29 cellular contexts compared by ENCODE assay signal in the genomic region with DNA sequence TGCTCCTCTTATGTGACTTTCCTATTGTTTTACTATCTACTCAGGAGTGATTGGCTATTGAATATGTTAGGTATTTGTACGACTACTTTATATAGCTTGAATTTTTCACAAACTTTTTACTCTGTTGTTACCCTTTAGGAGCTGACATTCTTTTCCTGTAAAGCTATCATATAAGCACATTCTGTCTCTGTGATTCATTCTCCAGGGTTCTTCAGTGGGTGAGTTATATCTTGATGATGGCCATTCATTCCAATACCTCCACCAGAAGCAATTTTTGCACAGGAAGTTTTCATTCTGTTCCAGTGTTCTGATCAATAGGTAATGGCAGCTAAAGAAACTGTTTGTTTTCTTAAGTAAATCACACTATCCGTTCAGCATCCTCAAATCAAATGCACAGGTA. TPM values are rescaled to one million over a fixed set of nuclear protein-coding genes. Genes with fewer than 3 reads are reported as not detected.
A peak's percentile ranks its signal among the peaks of the same experiment; 100 is the strongest.
DNase-seq lines count a peak whose midpoint lies in the region; ATAC-seq and TF ChIP-seq lines count a peak whose summit lies in the region.
"Had no signal": no experiment of that assay in that cellular context is flagged by ENCODE, and none has a peak within 500 bp of the region (broad histone marks: within the 10 kb centered on the region; RNA-seq: fewer than 3 reads in every experiment).

No MANE protein-coding gene starts in this region.

- no peak overlapping the region; the same call in 1 of the 2 replicates for H3K4ac ChIP-seq in IMR-90 (ENCODE audit: low read depth, low read length)

- no peak overlapping the region for H4K91ac ChIP-seq in IMR-90 (ENCODE audit: insufficient read depth, low read depth, low read length)

- dilution Hi-C loops in IMR-90 (cut with HindIII; ENCODE audit: low sequenced_read_pairs, unreplicated experiment), result no loop called here

- H3K27ac ChIP-seq in IMR-90 (ENCODE audit: insufficient read depth, low read length), result no peak overlapping the region
- H3K27ac ChIP-seq in brain microvascular endothelial cell, result peak overlapping the region; percentile 80
- H3K27ac ChIP-seq: BLaER1 treated with 17β-estradiol and CSF1 and Interleukin-3, amounts not matched to agents 10 nM and 100 nM; hepatocyte; left lung; suprapubic skin had no signal

- TF ChIP-seq RAD21 in IMR-90 (IDR thresholded peaks at IDR 0.05; ENCODE audit: low read length), result no peak

- in situ Hi-C loops in IMR-90 (cut with MboI; ENCODE audit: low sequenced_read_pairs) (no loop called here), brain microvascular endothelial cell (cut with HindIII; ENCODE audit: low pct_ligation_motif_present, low sequenced_read_pairs) (no loop called here), GM13976 (cut with MboI; ENCODE audit: low sequenced_read_pairs, unreplicated experiment) (no loop called here)

- H2BK5ac ChIP-seq in IMR-90 (ENCODE audit: low read depth, low read length, poor library complexity, severe bottlenecking), result peak overlapping the region; percentile 96

- H3K4me3 ChIP-seq in AG04449 (ENCODE audit: low read depth, low read length) (no peak overlapping the region), IMR-90 (ENCODE audit: insufficient read depth, low read depth, low read length) (no peak overlapping the region), brain microvascular endothelial cell (ENCODE audit: low read depth, low read length) (no peak overlapping the region)
- H3K4me3 ChIP-seq: BLaER1 treated with 17β-estradiol and CSF1 and Interleukin-3, amounts not matched to agents 10 nM and 100 nM; GM12878; hepatocyte; left lung; suprapubic skin had no signal

- peaks cover 12% of the 10 kb centered on the region for H3K9me1 ChIP-seq in IMR-90 (ENCODE audit: insufficient read depth, low read length)

- no peak overlapping the region for H2AFZ ChIP-seq in IMR-90 (replicated peaks; ENCODE audit: low read length, poor library complexity)
- H2AFZ ChIP-seq: hepatocyte had no signal

- POLR2A ChIA-PET in AG04449 (lab: Yijun Ruan, JAX) (interaction anchor here (2.4 kb wide), 1 partner anchor 76 kb away, joined by 10 read pairs; the partner anchor contains the start of genes GANC and TMEM87A), IMR-90 (lab: Charles Lee; ENCODE audit: unreplicated experiment) (no interaction called here)

- peak; percentile 84 for ATAC-seq in IMR-90 (ENCODE audit: low read depth)
- ATAC-seq: GM12878; HCT116; left lung; naive thymus-derived CD4-positive, alpha-beta T cell; Right ventricle myocardium inferior; stimulated activated memory B cell treated with anti-CD40 and anti-IgM and Interleukin-4, amounts not matched to agents 10 μg/mL and 1 μg/mL and 100 μg/mL, for 72 hours had no signal

- CTCF ChIA-PET in AG04449 (lab: Yijun Ruan, JAX), result interaction anchor here (0.6 to 2.0 kb wide), 2 partner anchors 35 to 1852 kb away, joined by 3 to 8 read pairs; no protein-coding TSS in a partner anchor
- CTCF ChIA-PET in IMR-90 (lab: Yijun Ruan, JAX), result no interaction called here

- H2AK5ac ChIP-seq in IMR-90 (ENCODE audit: low read depth, low read length), result no peak overlapping the region

- TF ChIP-seq CTCF in AG04449 (IDR thresholded peaks at IDR 0.05; ENCODE audit: insufficient read depth, low read length, missing control alignments) (no peak), IMR-90 (conservative IDR thresholded peaks at IDR 0.05; ENCODE audit: low read depth, low read length) (no peak), brain microvascular endothelial cell (IDR thresholded peaks at IDR 0.05; ENCODE audit: low read depth, low read length, missing control alignments) (no peak), GM13976 (IDR thresholded peaks at IDR 0.05; ENCODE audit: borderline replicate concordance, control extremely low read depth, extremely low read depth, insufficient read depth, missing control alignments) (no peak)

- no TSS peak for BruUV-seq in IMR-90 (replicated peaks; lab: Mats Ljungman, UMichigan)

- H2BK15ac ChIP-seq in IMR-90 (ENCODE audit: low read depth, low read length), result no peak overlapping the region

- intact Hi-C loops in IMR-90 (cut with micrococcal nuclease), result no loop called here

- H3K36me3 ChIP-seq in IMR-90 (ENCODE audit: control insufficient read depth, insufficient read depth, low read length) (peaks cover 4% of the 10 kb centered on the region; the same call in 1 of the 2 replicates), brain microvascular endothelial cell (replicated peaks) (no peaks in the 10 kb centered on the region)

- WGBS in IMR-90 (ENCODE audit: extremely low coverage in 2 of 2, insufficient read length in 1 of 2), 2 experiments, result no CpG with 5 or more reads among the region's 2 CpGs

- peak overlapping the region; percentile 44; the same call in 1 of the 2 replicates for H3K4me2 ChIP-seq in IMR-90 (ENCODE audit: low read depth, low read length)
- H3K4me2 ChIP-seq: BLaER1 treated with 17β-estradiol and CSF1 and Interleukin-3, amounts not matched to agents 10 nM and 100 nM; hepatocyte had no signal

- no peaks in the 10 kb centered on the region for H3K27me3 ChIP-seq in IMR-90 (ENCODE audit: control insufficient read depth, insufficient read depth, low read length)
- H3K27me3 ChIP-seq in brain microvascular endothelial cell (replicated peaks), result no peaks in the 10 kb centered on the region
- H3K27me3 ChIP-seq: BLaER1 treated with 17β-estradiol and CSF1 and Interleukin-3, amounts not matched to agents 10 nM and 100 nM; hepatocyte; left lung; suprapubic skin had no signal

- H2AK9ac ChIP-seq in IMR-90 (replicated peaks; ENCODE audit: low read depth, low read length, poor library complexity), result no peak overlapping the region

- no peak for TF ChIP-seq POLR2A in IMR-90 (IDR thresholded peaks at IDR 0.05; ENCODE audit: low read depth, low read length)

- no peak overlapping the region for H2BK20ac ChIP-seq in IMR-90 (ENCODE audit: low read depth, low read length)

- H4K20me1 ChIP-seq in IMR-90 (ENCODE audit: insufficient read depth, low read length), result no peaks in the 10 kb centered on the region
- H4K20me1 ChIP-seq: BLaER1 treated with 17β-estradiol and CSF1 and Interleukin-3, amounts not matched to agents 10 nM and 100 nM had no signal

- no peak overlapping the region for H3K23ac ChIP-seq in IMR-90 (ENCODE audit: low read depth, low read length)

- 0 out of 4 replicates have a peak, but pooled peaks cover 0 to 5% of the 10 kb centered on the region in 2 experiments for H3K79me1 ChIP-seq in IMR-90 (ENCODE audit: low read depth in 1 of 2, low read length in 2 of 2)

- no peaks in the 10 kb centered on the region for H3K9me3 ChIP-seq in IMR-90 (ENCODE audit: control insufficient read depth, insufficient read depth, low read length)
- H3K9me3 ChIP-seq: BLaER1 treated with 17β-estradiol and CSF1 and Interleukin-3, amounts not matched to agents 10 nM and 100 nM; left lung; suprapubic skin had no signal

- H4K8ac ChIP-seq in IMR-90 (ENCODE audit: low read depth in 2 of 2, low read length in 2 of 2), result peak overlapping the region in 1 of 2 experiments; percentile 61; a peak in 1 of 4 replicates

- DNase-seq in AG04449 (ENCODE audit: low read depth, low spot score), result peak; percentile 23
- peak; percentile 65 for DNase-seq in IMR-90
- peak; percentile 35 for DNase-seq in brain microvascular endothelial cell
- peak; percentile 25 for DNase-seq in kidney tubule cell (ENCODE audit: low spot score)
- no peak for DNase-seq in NOMO-1 treated with DMSO at 0.1 percent for 48 hours (lab: John Stamatoyannopoulos, UW; ENCODE audit: unreplicated experiment)
- DNase-seq in SHP77 treated with DMSO at 0.1 percent for 48 hours (lab: John Stamatoyannopoulos, UW), result no peak
- DNase-seq in NOMO-1 (lab: John Stamatoyannopoulos, UW; ENCODE audit: unreplicated experiment in 2 of 2), result no peak
- DNase-seq in GM13976 (ENCODE audit: low spot score), result no peak
- DNase-seq: activated naive CD4-positive, alpha-beta T cell treated with anti-CD3 and anti-CD28 coated beads for 36 hours; activated T-cell treated with anti-CD3 and anti-CD28 coated beads, Interleukin-2, amount 50 U/mL, for 24 hours; central memory CD4-positive, alpha-beta T cell; COR-L47; DMS79; foreskin melanocyte; immature natural killer cell; left lung; naive thymus-derived CD4-positive, alpha-beta T cell; NCI-H1105; NCI-H2081; NCI-H345; NCI-H82; SW 1271 had no signal

- no peak overlapping the region for H3K14ac ChIP-seq in IMR-90 (replicated peaks; ENCODE audit: low read depth, low read length)

- H3K9ac ChIP-seq in IMR-90 (ENCODE audit: low read depth, low read length), result no peak overlapping the region
- H3K9ac ChIP-seq: BLaER1 treated with 17β-estradiol and CSF1 and Interleukin-3, amounts not matched to agents 10 nM and 100 nM had no signal

- H2BK120ac ChIP-seq in IMR-90 (ENCODE audit: low read depth, low read length), result no peak overlapping the region; the same call in 1 of the 2 replicates

- peak overlapping the region; percentile 41; the same call in 1 of the 2 replicates for H3K18ac ChIP-seq in IMR-90 (ENCODE audit: low read depth, low read length)

- peaks cover 11% of the 10 kb centered on the region for H3K4me1 ChIP-seq in IMR-90 (ENCODE audit: control insufficient read depth, insufficient read depth, low read length)
- H3K4me1 ChIP-seq: left lung, suprapubic skin had no signal

- H4K5ac ChIP-seq in IMR-90 (ENCODE audit: low read depth, low read length), result no peak overlapping the region; the same call in 1 of the 2 replicates

- H3K56ac ChIP-seq in IMR-90 (ENCODE audit: extremely low read depth, insufficient read depth, low read length), result no peak overlapping the region

TF ChIP-seq in IMR-90, 13 proteins besides CTCF, POLR2A, EP300 and RAD21:
- TF ChIP-seq, protein P1, sequence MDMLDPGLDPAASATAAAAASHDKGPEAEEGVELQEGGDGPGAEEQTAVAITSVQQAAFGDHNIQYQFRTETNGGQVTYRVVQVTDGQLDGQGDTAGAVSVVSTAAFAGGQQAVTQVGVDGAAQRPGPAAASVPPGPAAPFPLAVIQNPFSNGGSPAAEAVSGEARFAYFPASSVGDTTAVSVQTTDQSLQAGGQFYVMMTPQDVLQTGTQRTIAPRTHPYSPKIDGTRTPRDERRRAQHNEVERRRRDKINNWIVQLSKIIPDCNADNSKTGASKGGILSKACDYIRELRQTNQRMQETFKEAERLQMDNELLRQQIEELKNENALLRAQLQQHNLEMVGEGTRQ (IDR thresholded peaks at IDR 0.05; ENCODE audit: low read depth, low read length), result no peak
- TF ChIP-seq MAFK (IDR thresholded peaks at IDR 0.05; ENCODE audit: low read depth, low read length) (no peak), NFE2L2 (IDR thresholded peaks at IDR 0.05; ENCODE audit: low read depth, low read length) (no peak), FOS (IDR thresholded peaks at IDR 0.05; ENCODE audit: low read depth, low read length) (no peak), RCOR1 (IDR thresholded peaks at IDR 0.05; ENCODE audit: insufficient replicate concordance, low read length) (no peak)

RNA-seq across cellular contexts. Expression of gene CAPN3, which starts 10.1 kb away (rescaled TPM):
- under 0.01 and 1.4 TPM in 2 replicates for total RNA-seq in IMR-90 (2012; rRNA removed)
- polyA plus RNA-seq in IMR-90 (2012; rRNA removed), result 1.0 and 1.1 TPM in 2 replicates
- 0.70 and 1.9 TPM in 2 replicates for polyA plus RNA-seq in IMR-90 (2012; cell fraction: cytosol; rRNA removed)
- 6.2 and 19.3 TPM in 2 replicates for polyA plus RNA-seq in IMR-90 (2012; cell fraction: nucleus; rRNA removed; ENCODE audit: low replicate concordance)

Comparison
In these comparisons a context has a peak if more than half of its experiments do, and no peak if none do; other contexts are left out.
1. DNase-seq: peak in AG04449 (single experiment), IMR-90 (single experiment), brain microvascular endothelial cell (single experiment) and kidney tubule cell (single experiment); none in NOMO-1 treated with DMSO at 0.1 percent for 48 hours (single experiment), SHP77 treated with DMSO at 0.1 percent for 48 hours (single experiment), NOMO-1 (0 of 2) and GM13976 (single experiment).